In genomic region chr14:103118019-103118662, GRCh38 we compare ENCODE assay signal across 10 cellular contexts. TPM values are rescaled to one million over a fixed set of nuclear protein-coding genes. Genes with fewer than 3 reads are reported as not detected.
DNase-seq lines count a peak whose midpoint lies in the region; ATAC-seq and TF ChIP-seq lines count a peak whose summit lies in the region.
"Had no signal": no experiment of that assay in that cellular context is flagged by ENCODE, and none has a peak within 500 bp of the region (broad histone marks: within the 10 kb centered on the region; RNA-seq: fewer than 3 reads in every experiment).

No MANE protein-coding gene starts in this region.

- no peak overlapping the region for H3K4me3 ChIP-seq in left ventricle myocardium inferior

- peak; percentile 59 for ATAC-seq in sciatic nerve

- H3K4me3 Mint-ChIP-seq in mesothelial cell of epicardium, result no peak overlapping the region
- H3K4me3 Mint-ChIP-seq: activated naive CD8-positive, alpha-beta T cell treated with anti-CD3 and anti-CD28 coated beads, Interleukin-2, amount 10 ng/mL, durations not matched to agents 7 days and 5 days had no signal

- H3K9me3 Mint-ChIP-seq in mesothelial cell of epicardium, result no peaks in the 10 kb centered on the region
- H3K9me3 Mint-ChIP-seq: activated naive CD8-positive, alpha-beta T cell treated with anti-CD3 and anti-CD28 coated beads, Interleukin-2, amount 10 ng/mL, durations not matched to agents 7 days and 5 days had no signal

- peaks cover 10% of the 10 kb centered on the region for H3K4me1 Mint-ChIP-seq in mesothelial cell of epicardium

- H3K27ac Mint-ChIP-seq in mesothelial cell of epicardium, result no peak overlapping the region
- H3K27ac Mint-ChIP-seq: activated naive CD8-positive, alpha-beta T cell treated with anti-CD3 and anti-CD28 coated beads, Interleukin-2, amount 10 ng/mL, durations not matched to agents 7 days and 5 days had no signal

- peaks cover 3% of the 10 kb centered on the region for H3K27me3 Mint-ChIP-seq in mesothelial cell of epicardium (ENCODE audit: low read depth)

- no peak for TF ChIP-seq CTCF in left ventricle myocardium inferior (IDR thresholded peaks at IDR 0.05; ENCODE audit: borderline replicate concordance)
- no peak for TF ChIP-seq CTCF in mesothelial cell of epicardium (IDR thresholded peaks at IDR 0.05; ENCODE audit: unreplicated experiment)

- peaks cover 76% of the 10 kb centered on the region for H3K4me1 ChIP-seq in left ventricle myocardium inferior

- intact Hi-C loops in left ventricle myocardium inferior (cut with micrococcal nuclease) (no loop called here), sciatic nerve (cut with DNase I) (no loop called here)

- peak overlapping the region; percentile 99 for H3K27ac ChIP-seq in left ventricle myocardium inferior (replicated peaks)
- H3K27ac ChIP-seq: VCaP had no signal

- peak; percentile 62 for DNase-seq in GDM1 (lab: John Stamatoyannopoulos, UW)
- peak; percentile 75 for DNase-seq in UCSD-AML1 (lab: John Stamatoyannopoulos, UW; ENCODE audit: unreplicated experiment)
- peak; percentile 87 for DNase-seq in left ventricle myocardium inferior
- peak; percentile 91 for DNase-seq in sciatic nerve (ENCODE audit: low spot score)
- DNase-seq in NCI-H748 treated with DMSO at 0.1 percent for 48 hours (lab: John Stamatoyannopoulos, UW), result no peak
- no peak for DNase-seq in SKM-1 treated with dmso at 0.1 percent for 144 hours (lab: John Stamatoyannopoulos, UW; ENCODE audit: unreplicated experiment)
- DNase-seq in NCI-H2196 treated with DMSO at 0.1 percent for 48 hours (lab: John Stamatoyannopoulos, UW; ENCODE audit: unreplicated experiment), result no peak
- no peak for DNase-seq in mesothelial cell of epicardium (ENCODE audit: low spot score in 2 of 2, unreplicated experiment in 2 of 2)
- DNase-seq: activated naive CD8-positive, alpha-beta T cell treated with anti-CD3 and anti-CD28 coated beads, Interleukin-2, amount 10 ng/mL, durations not matched to agents 7 days and 5 days had no signal

- no peaks in the 10 kb centered on the region for H3K36me3 ChIP-seq in left ventricle myocardium inferior

- no peaks in the 10 kb centered on the region for H3K36me3 Mint-ChIP-seq in mesothelial cell of epicardium
- H3K36me3 Mint-ChIP-seq: activated naive CD8-positive, alpha-beta T cell treated with anti-CD3 and anti-CD28 coated beads, Interleukin-2, amount 10 ng/mL, durations not matched to agents 7 days and 5 days had no signal

- no peaks in the 10 kb centered on the region for H3K27me3 ChIP-seq in left ventricle myocardium inferior (ENCODE audit: low read depth)

- H3K9me3 ChIP-seq in left ventricle myocardium inferior (replicated peaks), result no peaks in the 10 kb centered on the region

RNA-seq across cellular contexts. Expression of gene TNFAIP2, which starts 5.1 kb away (rescaled TPM):
- 40.1 TPM for total RNA-seq in left ventricle myocardium inferior
- total RNA-seq in sciatic nerve, result 142 TPM
- total RNA-seq in mesothelial cell of epicardium, result 101 to 119 TPM (median 108 TPM) in 3 replicates

RNA-seq across cellular contexts. Expression of gene EXOC3L4, which starts 23.6 kb away (rescaled TPM):
- 0.66 TPM for total RNA-seq in left ventricle myocardium inferior
- total RNA-seq in sciatic nerve, result 3.3 TPM
- 0.18 TPM in 1 of 3 replicates, not detected in the others for total RNA-seq in mesothelial cell of epicardium
- total RNA-seq: activated naive CD8-positive, alpha-beta T cell treated with anti-CD3 and anti-CD28 coated beads, Interleukin-2, amount 10 ng/mL, durations not matched to agents 7 days and 5 days had no signal

RNA-seq across cellular contexts. Expression of gene LBHD2, which starts 34.1 kb away (rescaled TPM):
- total RNA-seq in left ventricle myocardium inferior, result not detected
- not detected for total RNA-seq in sciatic nerve
- not detected in 3 replicates for total RNA-seq in mesothelial cell of epicardium
- total RNA-seq: activated naive CD8-positive, alpha-beta T cell treated with anti-CD3 and anti-CD28 coated beads, Interleukin-2, amount 10 ng/mL, durations not matched to agents 7 days and 5 days had no signal

Comparison
In these comparisons a context has a peak if more than half of its experiments do, and no peak if none do; other contexts are left out.
1. DNase-seq: peak in GDM1 (single experiment), UCSD-AML1 (single experiment), left ventricle myocardium inferior (single experiment) and sciatic nerve (single experiment); none in NCI-H748 treated with DMSO at 0.1 percent for 48 hours (single experiment), SKM-1 treated with dmso at 0.1 percent for 144 hours (single experiment), NCI-H2196 treated with DMSO at 0.1 percent for 48 hours (single experiment) and mesothelial cell of epicardium (0 of 2).